Comparison of ENCODE assay signal across 24 cellular contexts in genomic region chr5:74539986-74540385, GRCh38.
DNase-seq lines count a peak whose midpoint lies in the region; ATAC-seq and TF ChIP-seq lines count a peak whose summit lies in the region.
"Had no signal": no experiment of that assay in that cellular context is flagged by ENCODE, and none has a peak within 500 bp of the region (broad histone marks: within the 10 kb centered on the region; RNA-seq: fewer than 3 reads in every experiment).

No MANE protein-coding gene starts in this region.

- H3K9me3 Mint-ChIP-seq in nephron: peaks cover 5% of the 10 kb centered on the region
- no peaks in the 10 kb centered on the region for H3K9me3 Mint-ChIP-seq in activated T-cell treated with anti-CD3 and anti-CD28 coated beads, Interleukin-2, amount 50 U/mL, for 72 hours

- H3K36me3 ChIP-seq in PC-9 (ENCODE audit: low read depth) (no peaks in the 10 kb centered on the region), body of pancreas (replicated peaks in 1 of 2; ENCODE audit: insufficient read depth in 1 of 2, low read depth in 2 of 2) (no peaks in the 10 kb centered on the region), testis (ENCODE audit: low read depth, missing control alignments) (no peaks in the 10 kb centered on the region)
- H3K36me3 ChIP-seq: HAP-1 had no signal

- CTCF ChIA-PET in PC-9 (lab: Charles Lee): interaction anchor here (0.5 kb wide), 1 partner anchor 327 kb away, joined by 3 read pairs; no protein-coding TSS in a partner anchor

- no peak overlapping the region for H3K4me3 ChIP-seq in PC-9
- no peak overlapping the region for H3K4me3 ChIP-seq in body of pancreas
- H3K4me3 ChIP-seq in testis: no peak overlapping the region
- H3K4me3 ChIP-seq: A549, GM23248, HAP-1 had no signal

- 24 to 34% methylated on average over 7 of the region's 7 CpGs for WGBS in body of pancreas, 2 donors
- WGBS in testis, 2 donors: 44 to 53% methylated on average over 7 of the region's 7 CpGs

- H3F3A ChIP-seq in PC-9 (ENCODE audit: insufficient read depth, low read depth): peaks cover 70% of the 10 kb centered on the region

- peak; percentile 28 for ATAC-seq in body of pancreas
- no peak for ATAC-seq in activated T-cell treated with anti-CD3 and anti-CD28 coated beads, Interleukin-2, amount 50 U/mL, for 72 hours (replicated peaks in 1 of 2)
- ATAC-seq: A549 had no signal

- no peaks in the 10 kb centered on the region for H3K27me3 ChIP-seq in PC-9 (ENCODE audit: insufficient read depth, low read depth)
- H3K27me3 ChIP-seq in body of pancreas: no peaks in the 10 kb centered on the region
- no peaks in the 10 kb centered on the region for H3K27me3 ChIP-seq in testis

- no peak overlapping the region for H2AFZ ChIP-seq in PC-9
- H2AFZ ChIP-seq: GM23248 had no signal

- POLR2A ChIA-PET in PC-9 (lab: Charles Lee; ENCODE audit: unreplicated experiment): no interaction called here

- no TSS peak for BruUV-seq in PC-9 (replicated peaks; lab: Mats Ljungman, UMichigan)

- no peaks in the 10 kb centered on the region for H3K79me2 ChIP-seq in PC-9 (ENCODE audit: low read depth)

- DNase-seq in PC-9 (no peak), body of pancreas (peak; percentile 17 to 53 (median 30)), testis (no peak)
- no peak for DNase-seq in activated T-cell treated with anti-CD3 and anti-CD28 coated beads, Interleukin-2, amount 50 U/mL, for 72 hours
- DNase-seq in activated CD4-positive, alpha-beta T cell treated with anti-CD3 and anti-CD28 coated beads for 48 hours: no peak
- no peak for DNase-seq in activated CD8-positive, alpha-beta memory T cell treated with anti-CD3 and anti-CD28 coated beads for 24 hours
- DNase-seq: COR-L47, DND-41, GM23248, KG1, NCI-H1105 treated with DMSO at 0.1 percent for 48 hours, NCI-H1694, NCI-H2081 treated with DMSO at 0.1 percent for 48 hours, NCI-H446, NCI-H526, OCI-M1, Right ventricle myocardium superior had no signal

- no peaks in the 10 kb centered on the region for H3K9me2 ChIP-seq in PC-9 (ENCODE audit: insufficient read depth)

- H3K4me2 ChIP-seq in PC-9: peak overlapping the region; percentile 74

- intact Hi-C loops in PC-9 (cut with micrococcal nuclease; ENCODE audit: unreplicated experiment) (loop anchor here (5.0 to 10.0 kb wide), 2 partner anchors 298 to 395 kb away; no protein-coding TSS in a partner anchor), body of pancreas (cut with DNase I) (no loop called here), testis (cut with DNase I; ENCODE audit: low total_unique reads) (no loop called here)

- 0 out of 2 replicates have a peak overlapping the region, but pooled peaks have one; percentile 20 for H3K27ac ChIP-seq in 22Rv1
- peak overlapping the region; percentile 95 for H3K27ac ChIP-seq in PC-9
- H3K27ac ChIP-seq in body of pancreas: peak overlapping the region in 3 of 4 donors; percentile 18 to 87 (median 65)
- H3K27ac ChIP-seq in testis: no peak overlapping the region
- H3K27ac ChIP-seq: GM23248, HL-60 had no signal

- H3K4me1 ChIP-seq in PC-9 (replicated peaks; ENCODE audit: insufficient read depth) (peaks cover 86% of the 10 kb centered on the region), body of pancreas (peaks cover 54% of the 10 kb centered on the region), testis (peaks cover 22% of the 10 kb centered on the region)

- H3K4me3 Mint-ChIP-seq in nephron: no peak overlapping the region
- no peak overlapping the region for H3K4me3 Mint-ChIP-seq in activated T-cell treated with anti-CD3 and anti-CD28 coated beads, Interleukin-2, amount 50 U/mL, for 72 hours
- H3K4me3 Mint-ChIP-seq: B cell, CD14-positive monocyte had no signal

- H3K9me3 ChIP-seq in PC-9 (ENCODE audit: insufficient read depth, low read depth) (no peaks in the 10 kb centered on the region), body of pancreas (no peaks in the 10 kb centered on the region), testis (no peaks in the 10 kb centered on the region)
- H3K9me3 ChIP-seq: HAP-1 had no signal

- no peak for TF ChIP-seq POLR2A in body of pancreas (IDR thresholded peaks at IDR 0.05)
- no peak for TF ChIP-seq POLR2A in testis (IDR thresholded peaks at IDR 0.05)

- H3K27ac Mint-ChIP-seq in nephron: peak overlapping the region in 2 of 3 experiments; percentile 62 to 72
- no peak overlapping the region for H3K27ac Mint-ChIP-seq in activated T-cell treated with anti-CD3 and anti-CD28 coated beads, Interleukin-2, amount 50 U/mL, for 72 hours
- H3K27ac Mint-ChIP-seq: B cell, CD14-positive monocyte had no signal

- H4K20me1 ChIP-seq in PC-9 (ENCODE audit: insufficient read depth): no peaks in the 10 kb centered on the region

- peaks cover 46% of the 10 kb centered on the region for H3K4me1 Mint-ChIP-seq in nephron
- no peaks in the 10 kb centered on the region for H3K4me1 Mint-ChIP-seq in activated T-cell treated with anti-CD3 and anti-CD28 coated beads, Interleukin-2, amount 50 U/mL, for 72 hours (ENCODE audit: low read depth)
- H3K4me1 Mint-ChIP-seq: B cell had no signal

- no peak for TF ChIP-seq CTCF in 22Rv1 (IDR thresholded peaks at IDR 0.05)
- no peak for TF ChIP-seq CTCF in PC-9 (conservative IDR thresholded peaks at IDR 0.05)
- no peak for TF ChIP-seq CTCF in body of pancreas (IDR thresholded peaks at IDR 0.05)
- TF ChIP-seq CTCF in nephron (IDR thresholded peaks at IDR 0.05; ENCODE audit: unreplicated experiment in 3 of 3): no peak
- TF ChIP-seq CTCF in testis (IDR thresholded peaks at IDR 0.05): no peak

- H3K36me3 Mint-ChIP-seq in nephron (ENCODE audit: low read depth): no peaks in the 10 kb centered on the region
- no peaks in the 10 kb centered on the region for H3K36me3 Mint-ChIP-seq in activated T-cell treated with anti-CD3 and anti-CD28 coated beads, Interleukin-2, amount 50 U/mL, for 72 hours (ENCODE audit: insufficient read depth in 2 of 2)
- H3K36me3 Mint-ChIP-seq: CD14-positive monocyte had no signal

- H3K27me3 Mint-ChIP-seq in nephron (ENCODE audit: low read depth): peaks cover 4% of the 10 kb centered on the region
- H3K27me3 Mint-ChIP-seq in activated T-cell treated with anti-CD3 and anti-CD28 coated beads, Interleukin-2, amount 50 U/mL, for 72 hours (ENCODE audit: low read depth): peaks cover 25% of the 10 kb centered on the region

Comparison
In these comparisons a context has a peak if more than half of its experiments do, and no peak if none do; other contexts are left out.
1. H3K27ac ChIP-seq: peak in 22Rv1 (single experiment), PC-9 (single experiment) and body of pancreas (3 of 4); none in testis (0 of 2).
2. DNase-seq: peak in body of pancreas (4 of 4); none in PC-9 (0 of 2), testis (single experiment), activated T-cell treated with anti-CD3 and anti-CD28 coated beads, Interleukin-2, amount 50 U/mL, for 72 hours (0 of 2), activated CD4-positive, alpha-beta T cell treated with anti-CD3 and anti-CD28 coated beads for 48 hours (single experiment) and activated CD8-positive, alpha-beta memory T cell treated with anti-CD3 and anti-CD28 coated beads for 24 hours (single experiment).